4 cellular contexts compared by ENCODE assay signal in genomic region chr7:76464959-76465358, GRCh38. TPM values are rescaled to one million over a fixed set of nuclear protein-coding genes. Genes with fewer than 3 reads are reported as not detected.
"Had no signal": no experiment of that assay in that cellular context is flagged by ENCODE, and none has a peak within 500 bp of the region (broad histone marks: within the 10 kb centered on the region; RNA-seq: fewer than 3 reads in every experiment).

No MANE protein-coding gene starts in this region.

RNA-seq across cellular contexts. Expression of gene UPK3B, which starts 45.4 kb away (rescaled TPM):
- total RNA-seq: pulmonary artery endothelial cell, smooth muscle cell had no signal
- polyA plus RNA-seq: naive thymus-derived CD8-positive, alpha-beta T cell; smooth muscle cell had no signal

RNA-seq across cellular contexts. Expression of gene SSC4D, which starts 55.5 kb away (rescaled TPM):
- total RNA-seq: naive thymus-derived CD8-positive, alpha-beta T cell; vagina had no signal
